15 cellular contexts compared by ENCODE assay signal in the genomic region with DNA sequence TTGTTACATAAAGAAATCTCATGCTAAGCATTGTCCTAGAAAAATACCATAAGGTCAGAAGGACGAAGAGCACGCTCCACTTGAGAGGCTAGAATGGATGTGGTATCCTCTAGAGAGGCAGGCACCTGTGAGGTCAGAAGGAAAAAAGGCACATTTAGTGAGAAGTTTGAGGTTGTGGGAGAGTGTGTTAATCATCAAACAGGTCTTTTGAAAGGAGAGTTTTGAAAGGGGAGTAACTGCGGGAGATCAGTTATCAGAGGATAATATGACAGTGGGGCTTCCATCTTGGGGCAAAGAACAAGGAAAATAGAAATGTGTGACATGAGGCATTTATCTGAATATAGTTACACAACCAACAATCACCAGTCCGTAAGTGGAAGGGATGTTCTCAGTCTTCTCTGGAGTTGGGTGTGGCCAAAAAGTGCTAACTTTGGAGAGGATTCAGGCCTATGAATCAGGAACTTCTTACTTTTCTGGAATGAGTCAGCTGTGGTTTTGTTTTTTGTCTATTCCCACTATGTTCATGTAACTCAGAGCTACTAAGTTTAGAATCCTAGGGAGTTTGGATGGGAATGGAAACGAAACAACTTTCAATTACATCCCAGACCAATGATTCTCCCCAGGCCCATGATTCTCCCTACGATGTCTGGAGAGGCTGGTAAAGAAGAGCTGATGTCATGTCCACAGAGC.
DNase-seq lines count a peak whose midpoint lies in the region; ATAC-seq and TF ChIP-seq lines count a peak whose summit lies in the region.
"Had no signal": no experiment of that assay in that cellular context is flagged by ENCODE, and none has a peak within 500 bp of the region (broad histone marks: within the 10 kb centered on the region; RNA-seq: fewer than 3 reads in every experiment).

No MANE protein-coding gene starts in this region.

- H3K36me3 Mint-ChIP-seq in glutamatergic neuron (ENCODE audit: unreplicated experiment): peaks cover 6% of the 10 kb centered on the region

- no peak overlapping the region for H4K91ac ChIP-seq in trophoblast cell (ENCODE audit: low read depth, low read length)

- TF ChIP-seq CTCF in heart right ventricle (IDR thresholded peaks at IDR 0.05): no peak
- no peak for TF ChIP-seq CTCF in glutamatergic neuron (IDR thresholded peaks at IDR 0.05; ENCODE audit: partially characterized antibody, unreplicated experiment)

- no peak overlapping the region for H4K12ac ChIP-seq in trophoblast cell (ENCODE audit: low read depth, low read length)

- no peak overlapping the region for H4K8ac ChIP-seq in trophoblast cell (ENCODE audit: low read depth, low read length)

- H3K27ac Mint-ChIP-seq in glutamatergic neuron (ENCODE audit: unreplicated experiment): no peak overlapping the region

- peaks cover 0 to 25% (median 4%) of the 10 kb centered on the region in 11 donors for H3K9me3 ChIP-seq in heart right ventricle
- no peaks in the 10 kb centered on the region for H3K9me3 ChIP-seq in trophoblast cell (ENCODE audit: insufficient read depth, low read depth, low read length)
- H3K9me3 ChIP-seq: BLaER1, neutrophil had no signal

- no peaks in the 10 kb centered on the region for H3K4me1 Mint-ChIP-seq in glutamatergic neuron (ENCODE audit: low read depth, unreplicated experiment)

- no peaks in the 10 kb centered on the region for H3K36me3 ChIP-seq in heart right ventricle
- no peaks in the 10 kb centered on the region for H3K36me3 ChIP-seq in trophoblast cell (ENCODE audit: control insufficient read depth in 1 of 2, insufficient read depth in 2 of 2, low read length in 2 of 2)
- H3K36me3 ChIP-seq: BLaER1, cardiac muscle cell, neutrophil had no signal

- no peak overlapping the region for H3K23ac ChIP-seq in trophoblast cell (ENCODE audit: low read length)

- H3K4me1 ChIP-seq in heart right ventricle (peaks cover 0 to 5% (median 0%) of the 10 kb centered on the region in 9 donors), trophoblast cell (ENCODE audit: control insufficient read depth in 1 of 2, insufficient read depth in 2 of 2, low read length in 2 of 2) (no peaks in the 10 kb centered on the region)
- H3K4me1 ChIP-seq: BLaER1 had no signal

- peak overlapping the region in 9 of 10 donors; percentile 30 to 77 (median 49) for H3K27ac ChIP-seq in heart right ventricle
- H3K27ac ChIP-seq in trophoblast cell (ENCODE audit: low read depth, low read length): no peak overlapping the region
- H3K27ac ChIP-seq: BLaER1, cardiac muscle cell, neutrophil had no signal

- H3K9ac ChIP-seq in trophoblast cell (ENCODE audit: low read length): no peak overlapping the region
- H3K9ac ChIP-seq: BLaER1 had no signal

- H3K4ac ChIP-seq in trophoblast cell (ENCODE audit: low read depth, low read length): no peak overlapping the region

- DNase-seq in GM03348 (ENCODE audit: low spot score) (peak; percentile 76), astrocyte of the hippocampus (ENCODE audit: low read depth, low spot score) (peak; percentile 22), heart right ventricle (peak in 1 of 2 donors; percentile 11), renal cortical epithelial cell (ENCODE audit: low read depth) (peak; percentile 81), glutamatergic neuron (no peak), trophoblast cell (no peak)
- DNase-seq in stimulated activated CD4-positive, alpha-beta T cell treated with anti-CD3 and anti-CD28 coated beads, Interleukin-15, amount 100 ng/mL, for 24 hours: no peak
- DNase-seq in stimulated activated CD4-positive, alpha-beta T cell treated with anti-CD3 and anti-CD28 coated beads, Interleukin-1b, Interleukin-23, amount 100 ng/mL, for 48 hours: no peak
- DNase-seq: IMR-90, kidney, NCI-H187 treated with DMSO at 0.1 percent for 48 hours, SW 1271 had no signal

- H2AK5ac ChIP-seq in trophoblast cell (ENCODE audit: low read length): no peak overlapping the region

- no peak overlapping the region for H2BK120ac ChIP-seq in trophoblast cell (ENCODE audit: insufficient read depth, low read length, poor library complexity)

- no peaks in the 10 kb centered on the region for H3K79me1 ChIP-seq in trophoblast cell (ENCODE audit: low read length)

- H3K4me2 ChIP-seq in trophoblast cell (ENCODE audit: low read length): no peak overlapping the region
- H3K4me2 ChIP-seq: BLaER1 had no signal

- intact Hi-C loops in heart right ventricle (cut with DNase I): no loop called here

- no peak overlapping the region for H3K4me3 ChIP-seq in heart right ventricle
- no peak overlapping the region for H3K4me3 ChIP-seq in trophoblast cell (ENCODE audit: low read depth, low read length)
- H3K4me3 ChIP-seq: BLaER1, cardiac muscle cell had no signal

- H3K18ac ChIP-seq in trophoblast cell (ENCODE audit: low read length): no peak overlapping the region

- H3K27me3 ChIP-seq in heart right ventricle (no peaks in the 10 kb centered on the region), trophoblast cell (ENCODE audit: insufficient read depth, low read length) (no peaks in the 10 kb centered on the region)
- H3K27me3 ChIP-seq: BLaER1, cardiac muscle cell, neutrophil had no signal

- no peak overlapping the region for H2BK12ac ChIP-seq in trophoblast cell (ENCODE audit: low read length)

- no peak overlapping the region for H3K4me3 Mint-ChIP-seq in glutamatergic neuron (ENCODE audit: unreplicated experiment)

- 59 to 66% methylated on average over 6 of the region's 6 CpGs for WGBS in heart right ventricle, 2 donors
- WGBS in trophoblast cell (ENCODE audit: extremely low coverage, insufficient coverage, insufficient read length): no CpG with 5 or more reads among the region's 6 CpGs

- peak; percentile 63 to 89 (median 84) for ATAC-seq in heart right ventricle

- H2AFZ ChIP-seq in trophoblast cell (ENCODE audit: insufficient read depth, low read length, poor library complexity): no peak overlapping the region

- H3K79me2 ChIP-seq in trophoblast cell (ENCODE audit: control insufficient read depth, insufficient read depth, low read length, poor library complexity): no peaks in the 10 kb centered on the region

- H2BK5ac ChIP-seq in trophoblast cell (ENCODE audit: low read depth, low read length, poor library complexity): no peak overlapping the region

- no peak overlapping the region for H3K14ac ChIP-seq in trophoblast cell (ENCODE audit: low read length)

- no peaks in the 10 kb centered on the region for H3K27me3 Mint-ChIP-seq in glutamatergic neuron (ENCODE audit: unreplicated experiment)

- H3K9me3 Mint-ChIP-seq in glutamatergic neuron (ENCODE audit: unreplicated experiment): no peaks in the 10 kb centered on the region

Comparison
In these comparisons a context has a peak if more than half of its experiments do, and no peak if none do; other contexts are left out.
1. DNase-seq: peak in GM03348 (single experiment), astrocyte of the hippocampus (single experiment) and renal cortical epithelial cell (single experiment); none in stimulated activated CD4-positive, alpha-beta T cell treated with anti-CD3 and anti-CD28 coated beads, Interleukin-15, amount 100 ng/mL, for 24 hours (single experiment), glutamatergic neuron (single experiment), stimulated activated CD4-positive, alpha-beta T cell treated with anti-CD3 and anti-CD28 coated beads, Interleukin-1b, Interleukin-23, amount 100 ng/mL, for 48 hours (single experiment) and trophoblast cell (0 of 2).